In the genomic region with DNA sequence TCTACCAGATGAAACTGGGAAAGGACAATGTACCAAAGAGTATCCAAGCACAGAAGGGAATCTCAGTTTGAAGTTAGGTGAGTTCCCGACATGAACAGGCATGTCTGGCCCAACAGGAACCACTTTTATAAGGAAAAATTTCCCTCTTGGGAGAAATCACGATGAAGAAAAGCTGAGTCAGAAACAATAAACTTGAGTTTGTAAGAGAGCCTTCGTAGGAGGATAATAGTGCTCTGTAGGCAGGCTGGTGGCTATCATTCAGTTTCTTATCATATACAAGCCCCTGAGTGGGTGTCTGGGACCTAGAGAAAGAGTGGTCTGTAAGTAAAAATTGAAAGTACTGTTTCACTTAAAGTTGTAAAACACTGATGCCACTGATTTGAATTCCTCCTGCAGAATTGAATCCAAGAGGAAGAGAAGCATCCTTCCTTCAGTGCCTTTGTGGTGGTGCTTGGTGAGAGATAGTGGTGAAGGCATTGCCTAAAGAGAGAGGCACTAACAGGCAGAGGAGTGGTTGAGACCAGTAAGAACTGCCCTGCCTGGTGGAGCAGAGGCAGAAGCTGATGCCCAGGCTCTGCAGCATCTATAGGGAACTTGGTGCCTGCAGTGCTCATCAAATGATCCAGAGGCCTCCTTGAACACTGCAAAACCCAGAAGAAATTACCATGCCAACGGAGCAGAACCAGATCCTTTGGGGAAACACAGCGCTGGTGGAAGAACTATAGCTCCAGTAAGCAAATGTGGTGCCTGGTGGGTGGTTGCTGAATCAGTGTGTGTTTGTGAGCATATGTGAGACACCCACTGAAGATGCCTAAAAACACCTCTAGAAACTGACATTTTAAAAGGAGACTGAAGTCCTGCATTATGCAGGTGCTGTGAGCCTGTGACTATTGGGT, we compare ENCODE assay signal across 19 cellular contexts. TPM values are rescaled to one million over a fixed set of nuclear protein-coding genes. Genes with fewer than 3 reads are reported as not detected.
DNase-seq lines count a peak whose midpoint lies in the region; ATAC-seq and TF ChIP-seq lines count a peak whose summit lies in the region.
"Had no signal": no experiment of that assay in that cellular context is flagged by ENCODE, and none has a peak within 500 bp of the region (broad histone marks: within the 10 kb centered on the region; RNA-seq: fewer than 3 reads in every experiment).

No MANE protein-coding gene starts in this region.

- H3K27ac ChIP-seq in suprapubic skin (no peak overlapping the region), gastrocnemius medialis (no peak overlapping the region)

- peaks cover 4% of the 10 kb centered on the region for H3K27me3 Mint-ChIP-seq in activated naive CD8-positive, alpha-beta T cell treated with anti-CD3 and anti-CD28 coated beads, Interleukin-2, amount 50 U/mL, for 24 hours
- H3K27me3 Mint-ChIP-seq in activated naive CD8-positive, alpha-beta T cell treated with anti-CD3 and anti-CD28 coated beads for 36 hours: no peaks in the 10 kb centered on the region
- H3K27me3 Mint-ChIP-seq in progenitor cell of endocrine pancreas: no peaks in the 10 kb centered on the region

- TF ChIP-seq EP300 in suprapubic skin (IDR thresholded peaks at IDR 0.05): no peak

- H3K27me3 ChIP-seq in adipocyte (replicated peaks; ENCODE audit: control insufficient read depth, insufficient read depth, low read length) (no peaks in the 10 kb centered on the region), suprapubic skin (no peaks in the 10 kb centered on the region), gastrocnemius medialis (no peaks in the 10 kb centered on the region)

- TF ChIP-seq CTCF in suprapubic skin (IDR thresholded peaks at IDR 0.05): no peak
- TF ChIP-seq CTCF in progenitor cell of endocrine pancreas (IDR thresholded peaks at IDR 0.05; ENCODE audit: unreplicated experiment): no peak
- TF ChIP-seq CTCF in gastrocnemius medialis (IDR thresholded peaks at IDR 0.05 in 4 of 5, conservative IDR thresholded peaks at IDR 0.05 in 1 of 5): no peak

- intact Hi-C loops in gastrocnemius medialis (cut with DNase I; ENCODE audit: low total_unique reads): no loop called here

- no peak overlapping the region for H3K27ac Mint-ChIP-seq in activated naive CD8-positive, alpha-beta T cell treated with anti-CD3 and anti-CD28 coated beads, Interleukin-2, amount 50 U/mL, for 24 hours
- no peak overlapping the region for H3K27ac Mint-ChIP-seq in activated naive CD8-positive, alpha-beta T cell treated with anti-CD3 and anti-CD28 coated beads for 36 hours
- H3K27ac Mint-ChIP-seq in progenitor cell of endocrine pancreas: no peak overlapping the region
- H3K27ac Mint-ChIP-seq: activated naive CD8-positive, alpha-beta T cell treated with anti-CD3 and anti-CD28 coated beads, Interleukin-2, amount 10 ng/mL, durations not matched to agents 7 days and 5 days; CD4-positive, alpha-beta memory T cell had no signal

- H3K9me3 Mint-ChIP-seq in activated naive CD8-positive, alpha-beta T cell treated with anti-CD3 and anti-CD28 coated beads, Interleukin-2, amount 50 U/mL, for 24 hours: no peaks in the 10 kb centered on the region
- no peaks in the 10 kb centered on the region for H3K9me3 Mint-ChIP-seq in activated naive CD8-positive, alpha-beta T cell treated with anti-CD3 and anti-CD28 coated beads for 36 hours
- H3K9me3 Mint-ChIP-seq in progenitor cell of endocrine pancreas (ENCODE audit: low read depth): no peaks in the 10 kb centered on the region
- H3K9me3 Mint-ChIP-seq: activated naive CD8-positive, alpha-beta T cell treated with anti-CD3 and anti-CD28 coated beads, Interleukin-2, amount 10 ng/mL, durations not matched to agents 7 days and 5 days; CD4-positive, alpha-beta memory T cell had no signal

- H3K36me3 ChIP-seq in adipocyte (ENCODE audit: control insufficient read depth, insufficient read depth, low read length, severe bottlenecking): no peaks in the 10 kb centered on the region
- H3K36me3 ChIP-seq in suprapubic skin: no peaks in the 10 kb centered on the region
- H3K36me3 ChIP-seq in gastrocnemius medialis: no peaks in the 10 kb centered on the region

- 58% methylated on average over 5 of the region's 5 CpGs for WGBS in suprapubic skin

- H3K4me3 ChIP-seq in adipocyte (ENCODE audit: low read length): peak overlapping the region; percentile 28
- H3K4me3 ChIP-seq in suprapubic skin: no peak overlapping the region
- no peak overlapping the region for H3K4me3 ChIP-seq in gastrocnemius medialis
- H3K4me3 ChIP-seq: mucosa of descending colon had no signal

- H3K9ac ChIP-seq in adipocyte (ENCODE audit: low read length): peak overlapping the region; percentile 8

- no peak overlapping the region for H3K4me3 Mint-ChIP-seq in activated naive CD8-positive, alpha-beta T cell treated with anti-CD3 and anti-CD28 coated beads, Interleukin-2, amount 50 U/mL, for 24 hours
- no peak overlapping the region for H3K4me3 Mint-ChIP-seq in activated naive CD8-positive, alpha-beta T cell treated with anti-CD3 and anti-CD28 coated beads for 36 hours
- H3K4me3 Mint-ChIP-seq in progenitor cell of endocrine pancreas (ENCODE audit: low read depth): no peak overlapping the region
- H3K4me3 Mint-ChIP-seq: activated naive CD8-positive, alpha-beta T cell treated with anti-CD3 and anti-CD28 coated beads, Interleukin-2, amount 10 ng/mL, durations not matched to agents 7 days and 5 days; CD4-positive, alpha-beta memory T cell had no signal

- TF ChIP-seq POLR2A in suprapubic skin (IDR thresholded peaks at IDR 0.05) (no peak), gastrocnemius medialis (IDR thresholded peaks at IDR 0.05) (no peak)

- H3K4me1 Mint-ChIP-seq in activated naive CD8-positive, alpha-beta T cell treated with anti-CD3 and anti-CD28 coated beads, Interleukin-2, amount 50 U/mL, for 24 hours: peaks cover 11% of the 10 kb centered on the region
- H3K4me1 Mint-ChIP-seq in activated naive CD8-positive, alpha-beta T cell treated with anti-CD3 and anti-CD28 coated beads for 36 hours: peaks cover 3% of the 10 kb centered on the region
- no peaks in the 10 kb centered on the region for H3K4me1 Mint-ChIP-seq in progenitor cell of endocrine pancreas (ENCODE audit: low read depth)
- H3K4me1 Mint-ChIP-seq: activated naive CD8-positive, alpha-beta T cell treated with anti-CD3 and anti-CD28 coated beads, Interleukin-2, amount 10 ng/mL, durations not matched to agents 7 days and 5 days; CD4-positive, alpha-beta memory T cell had no signal

- in situ Hi-C loops in gastrocnemius medialis (cut with MboI; ENCODE audit: low sequenced_read_pairs in 4 of 4): no loop called here

- peak; percentile 33 for ATAC-seq in activated naive CD8-positive, alpha-beta T cell treated with anti-CD3 and anti-CD28 coated beads, Interleukin-2, amount 50 U/mL, for 24 hours
- ATAC-seq in gastrocnemius medialis: no peak
- ATAC-seq: mucosa of descending colon had no signal

- H3K4me1 ChIP-seq in adipocyte (ENCODE audit: control insufficient read depth, insufficient read depth, low read length) (peaks cover 15% of the 10 kb centered on the region), suprapubic skin (no peaks in the 10 kb centered on the region), gastrocnemius medialis (no peaks in the 10 kb centered on the region)

- H3K9me3 ChIP-seq in adipocyte (ENCODE audit: control insufficient read depth, low read length): no peaks in the 10 kb centered on the region
- no peaks in the 10 kb centered on the region for H3K9me3 ChIP-seq in suprapubic skin
- no peaks in the 10 kb centered on the region for H3K9me3 ChIP-seq in gastrocnemius medialis
- H3K9me3 ChIP-seq: mucosa of descending colon had no signal

- no peak for DNase-seq in activated naive CD8-positive, alpha-beta T cell treated with anti-CD3 and anti-CD28 coated beads, Interleukin-2, amount 50 U/mL, for 24 hours
- no peak for DNase-seq in activated naive CD8-positive, alpha-beta T cell treated with anti-CD3 and anti-CD28 coated beads for 36 hours
- DNase-seq in adipocyte (ENCODE audit: low read depth) (no peak), fibroblast of peridontal ligament (ENCODE audit: extremely low read depth) (peak; percentile 13), superior temporal gyrus (ENCODE audit: extremely low spot score) (peak; percentile 50), suprapubic skin (ENCODE audit: low spot score in 2 of 2) (no peak), progenitor cell of endocrine pancreas (ENCODE audit: low spot score, unreplicated experiment) (no peak), gastrocnemius medialis (no peak)
- DNase-seq: activated CD4-positive, alpha-beta T cell treated with anti-CD3 and anti-CD28 coated beads for 4 hours; activated naive CD8-positive, alpha-beta T cell treated with anti-CD3 and anti-CD28 coated beads, Interleukin-2, amount 10 ng/mL, durations not matched to agents 7 days and 5 days; activated T-cell treated with anti-CD3 and anti-CD28 coated beads for 4 hours; CD4-positive, alpha-beta memory T cell; cerebellar nuclear complex; kidney glomerular epithelial cell; mucosa of descending colon; MV-4-11; NCI-H2171; stimulated activated CD4-positive, alpha-beta T cell treated with anti-CD3 and anti-CD28 coated beads, Interleukin-12 subunit alpha, Interleukin-12 subunit beta, amount 100 ng/mL, for 4 hours; substantia nigra had no signal

- H3K36me3 Mint-ChIP-seq in activated naive CD8-positive, alpha-beta T cell treated with anti-CD3 and anti-CD28 coated beads, Interleukin-2, amount 50 U/mL, for 24 hours (ENCODE audit: low read depth): no peaks in the 10 kb centered on the region
- peaks cover 3% of the 10 kb centered on the region for H3K36me3 Mint-ChIP-seq in activated naive CD8-positive, alpha-beta T cell treated with anti-CD3 and anti-CD28 coated beads for 36 hours
- H3K36me3 Mint-ChIP-seq in progenitor cell of endocrine pancreas (ENCODE audit: insufficient read depth): no peaks in the 10 kb centered on the region
- H3K36me3 Mint-ChIP-seq: activated naive CD8-positive, alpha-beta T cell treated with anti-CD3 and anti-CD28 coated beads, Interleukin-2, amount 10 ng/mL, durations not matched to agents 7 days and 5 days had no signal

RNA-seq across cellular contexts. Expression of a gene that starts 31.7 kb away (rescaled TPM):
- total RNA-seq in activated naive CD8-positive, alpha-beta T cell treated with anti-CD3 and anti-CD28 coated beads for 36 hours: 10 to 100 TPM; 68.7 to 71.5 TPM
- total RNA-seq in suprapubic skin: 10 to 100 TPM; 40.0 to 55.9 (median 49.4) TPM
- 49.1 and 51.3 TPM in 2 replicates for total RNA-seq in progenitor cell of endocrine pancreas
- total RNA-seq in gastrocnemius medialis: 10 to 100 TPM; 33.3 to 45.0 (median 37.9) TPM

RNA-seq across cellular contexts. Expression of a gene that starts 34.9 kb away (rescaled TPM):
- 100 to 1,000 TPM; 179 to 181 TPM for total RNA-seq in activated naive CD8-positive, alpha-beta T cell treated with anti-CD3 and anti-CD28 coated beads for 36 hours
- 10 to 100 TPM; 42.5 to 68.7 (median 54.6) TPM for total RNA-seq in suprapubic skin
- total RNA-seq in progenitor cell of endocrine pancreas: 97.7 and 112 TPM in 2 replicates
- total RNA-seq in gastrocnemius medialis: 10 to 100 TPM; 35.7 to 67.5 (median 56.0) TPM

Comparison
In these comparisons a context has a peak if more than half of its experiments do, and no peak if none do; other contexts are left out.
1. DNase-seq: peak in fibroblast of peridontal ligament (single experiment) and superior temporal gyrus (single experiment); none in activated naive CD8-positive, alpha-beta T cell treated with anti-CD3 and anti-CD28 coated beads, Interleukin-2, amount 50 U/mL, for 24 hours (single experiment), activated naive CD8-positive, alpha-beta T cell treated with anti-CD3 and anti-CD28 coated beads for 36 hours (single experiment), adipocyte (single experiment), suprapubic skin (0 of 2), progenitor cell of endocrine pancreas (single experiment) and gastrocnemius medialis (0 of 2).